In genomic region chr12:98646165-98646764, GRCh38 we compare ENCODE assay signal across 8 cellular contexts. TPM values are rescaled to one million over a fixed set of nuclear protein-coding genes. Genes with fewer than 3 reads are reported as not detected.
DNase-seq lines count a peak whose midpoint lies in the region; ATAC-seq, FAIRE-seq and TF ChIP-seq lines count a peak whose summit lies in the region.

No MANE protein-coding gene starts in this region.

- H3K9ac ChIP-seq in SK-N-SH (peak overlapping the region; percentile 94; the same call in 1 of the 2 replicates), endothelial cell of umbilical vein (replicated peaks; ENCODE audit: extremely low read depth, insufficient read depth, low read length) (peak overlapping the region; percentile 81)

- 7% methylated on average over 7 of the region's 7 CpGs for WGBS in SK-N-SH (ENCODE audit: low lambda C conversion rate)

- no peak for TF ChIP-seq POLR2A in endothelial cell of umbilical vein (IDR thresholded peaks at IDR 0.05; ENCODE audit: low read depth, low read length)
- TF ChIP-seq POLR2A in GM12892 (IDR thresholded peaks at IDR 0.05; ENCODE audit: low read depth, low read length), result no peak

- TF ChIP-seq CTCF in SK-N-SH (IDR thresholded peaks at IDR 0.05), result peak; percentile 47
- TF ChIP-seq CTCF in Panc1 (IDR thresholded peaks at IDR 0.05), result peak; percentile 24; the same call in 1 of the 2 replicates
- no peak for TF ChIP-seq CTCF in endothelial cell of umbilical vein (IDR thresholded peaks at IDR 0.05; ENCODE audit: extremely low read depth in 1 of 2, insufficient read depth in 1 of 2, low read depth in 1 of 2, low read length in 2 of 2)

- peaks cover 81% of the 10 kb centered on the region for H3K79me2 ChIP-seq in SK-N-SH (ENCODE audit: insufficient read depth)
- H3K79me2 ChIP-seq in endothelial cell of umbilical vein (ENCODE audit: control insufficient read depth, insufficient read depth, low read length), result peaks cover 49% of the 10 kb centered on the region

- H3K4me2 ChIP-seq in SK-N-SH (peak overlapping the region; percentile 85), endothelial cell of umbilical vein (ENCODE audit: insufficient read depth, low read length) (peak overlapping the region; percentile 99)

- H3K27ac ChIP-seq in SK-N-SH (ENCODE audit: low read depth in 2 of 2, low read length in 1 of 2), result peak overlapping the region in 1 of 2 experiments; percentile 97; a peak in 2 of 4 replicates
- peak overlapping the region; percentile 71 for H3K27ac ChIP-seq in Panc1 (ENCODE audit: low read length)
- peak overlapping the region; percentile 10 for H3K27ac ChIP-seq in endothelial cell of umbilical vein (ENCODE audit: insufficient read depth, low read depth, low read length)

- H3K9me3 ChIP-seq in SK-N-SH (no peaks in the 10 kb centered on the region), Panc1 (ENCODE audit: control insufficient read depth, insufficient read depth, low read depth, low read length) (no peaks in the 10 kb centered on the region), endothelial cell of umbilical vein (replicated peaks; ENCODE audit: control insufficient read depth, insufficient read depth, low read length) (no peaks in the 10 kb centered on the region), neuron (ENCODE audit: low read length) (no peaks in the 10 kb centered on the region)

- DNase-seq in SK-N-SH, result no peak
- DNase-seq in Panc1 (ENCODE audit: low read depth, low spot score), result no peak
- DNase-seq in endothelial cell of umbilical vein (ENCODE audit: low read depth, low spot score), result peak; percentile 49
- no peak for DNase-seq in GM12892 (ENCODE audit: insufficient read length)
- DNase-seq in activated effector memory CD4-positive, alpha-beta T cell treated with anti-CD3 and anti-CD28 coated beads, Interleukin-2, amount 50 U/mL, for 16 hours, result no peak

- H2AFZ ChIP-seq in SK-N-SH (ENCODE audit: low read depth) (peak overlapping the region; percentile 88), endothelial cell of umbilical vein (ENCODE audit: low read depth, low read length) (no peak overlapping the region), neuron (ENCODE audit: low read depth, low read length) (peak overlapping the region; percentile 87)

- in situ Hi-C loops in Panc1 (cut with HindIII; ENCODE audit: low pct_unique_long_range_greater_than_20kb, low sequenced_read_pairs), result no loop called here

- no peak for TF ChIP-seq RAD21 in SK-N-SH (IDR thresholded peaks at IDR 0.05; ENCODE audit: low read length)

- H3K4me3 ChIP-seq in SK-N-SH (ENCODE audit: low read depth in 2 of 2, low read length in 1 of 2) (peak overlapping the region; percentile 79), Panc1 (ENCODE audit: low read depth in 2 of 2, low read length in 2 of 2) (peak overlapping the region; percentile 86 to 87), endothelial cell of umbilical vein (replicated peaks in 1 of 3; ENCODE audit: insufficient read depth in 1 of 3, low read depth in 1 of 3, low read length in 3 of 3) (peak overlapping the region; percentile 67 to 89 (median 87)), neuron (ENCODE audit: low read length) (peak overlapping the region; percentile 66)

- no peaks in the 10 kb centered on the region for H3K9me2 ChIP-seq in SK-N-SH

- intact Hi-C loops in Panc1 (cut with micrococcal nuclease; ENCODE audit: unreplicated experiment), result no loop called here
- intact Hi-C loops in endothelial cell of umbilical vein (cut with micrococcal nuclease), result no loop called here

- H4K20me1 ChIP-seq in SK-N-SH (ENCODE audit: insufficient read depth) (peaks cover 20% of the 10 kb centered on the region; the same call in 1 of the 2 replicates), endothelial cell of umbilical vein (replicated peaks; ENCODE audit: control insufficient read depth, extremely low read depth, insufficient read depth, low read length) (no peaks in the 10 kb centered on the region)

- FAIRE-seq in endothelial cell of umbilical vein (lab: Jason Lieb, UNC), result peak; percentile 43
- no peak for FAIRE-seq in GM12892 (lab: Jason Lieb, UNC)

- dilution Hi-C loops in endothelial cell of umbilical vein (cut with MboI; ENCODE audit: extremely low pct_ligation_motif_present, low sequenced_read_pairs), result no loop called here

- CTCF ChIA-PET in SK-N-SH (lab: Yijun Ruan, JAX), result interaction anchor here (1.0 to 3.8 kb wide), 4 partner anchors 8 to 95 kb away, joined by 3 to 20 read pairs (median 3); no protein-coding TSS in a partner anchor
- CTCF ChIA-PET in Panc1 (lab: Charles Lee), result interaction anchor here (0.6 to 1.1 kb wide), 2 partner anchors 42 to 62 kb away, joined by 4 read pairs; no protein-coding TSS in a partner anchor
- CTCF ChIA-PET in endothelial cell of umbilical vein (lab: Charles Lee), result interaction anchor here (0.9 to 1.7 kb wide), 7 partner anchors 10 to 156 kb away, joined by 3 to 11 read pairs (median 4); no protein-coding TSS in a partner anchor

- H3K27me3 ChIP-seq in SK-N-SH (ENCODE audit: insufficient read depth) (no peaks in the 10 kb centered on the region), Panc1 (ENCODE audit: control insufficient read depth, insufficient read depth, low read length) (no peaks in the 10 kb centered on the region), endothelial cell of umbilical vein (ENCODE audit: control insufficient read depth in 2 of 2, insufficient read depth in 2 of 2, low read length in 2 of 2) (no peaks in the 10 kb centered on the region), neuron (ENCODE audit: insufficient read depth, low read length) (no peaks in the 10 kb centered on the region)

- H3F3A ChIP-seq in SK-N-SH (replicated peaks; ENCODE audit: insufficient read depth), result peaks cover 17% of the 10 kb centered on the region

- BruUV-seq in Panc1 (replicated peaks; lab: Mats Ljungman, UMichigan) (TSS peak; percentile 82), endothelial cell of umbilical vein (replicated peaks; lab: Mats Ljungman, UMichigan) (TSS peak; percentile 33)

- H3K9me1 ChIP-seq in endothelial cell of umbilical vein (replicated peaks; ENCODE audit: control insufficient read depth, extremely low read depth, insufficient read depth, low read length), result no peaks in the 10 kb centered on the region

- H3K36me3 ChIP-seq in SK-N-SH (replicated peaks in 1 of 2; ENCODE audit: control insufficient read depth in 1 of 2, insufficient read depth in 2 of 2, low read length in 1 of 2) (peaks cover 21 to 41% of the 10 kb centered on the region in 2 experiments), Panc1 (ENCODE audit: control insufficient read depth, insufficient read depth, low read length) (peaks cover 8% of the 10 kb centered on the region), endothelial cell of umbilical vein (ENCODE audit: control insufficient read depth in 2 of 2, extremely low read depth in 1 of 2, insufficient read depth in 2 of 2, low read length in 2 of 2) (peaks cover 5 to 8% of the 10 kb centered on the region in 2 experiments), neuron (ENCODE audit: insufficient read depth, low read length) (peaks cover 31% of the 10 kb centered on the region)

- POLR2A ChIA-PET in SK-N-SH (lab: Yijun Ruan, JAX) (no interaction called here), Panc1 (lab: Charles Lee) (no interaction called here), endothelial cell of umbilical vein (lab: Charles Lee) (no interaction called here)

- ATAC-seq in SK-N-SH treated with all-trans-retinoic acid at 6 μM for 48 hours, result no peak
- ATAC-seq in Panc1, result no peak
- no peak for ATAC-seq in HG03108 (IDR thresholded peaks at IDR 0.05; ENCODE audit: unreplicated experiment)

- H3K4me1 ChIP-seq in SK-N-SH (ENCODE audit: control insufficient read depth in 1 of 2, insufficient read depth in 2 of 2, low read depth in 1 of 2, low read length in 1 of 2) (peaks cover 2 to 12% of the 10 kb centered on the region in 2 experiments; a peak in 3 of 4 replicates), Panc1 (ENCODE audit: control insufficient read depth, insufficient read depth, low read length) (no peaks in the 10 kb centered on the region; the same call in 1 of the 2 replicates), endothelial cell of umbilical vein (ENCODE audit: control insufficient read depth, extremely low read depth, insufficient read depth, low read length) (peaks cover 11% of the 10 kb centered on the region), neuron (ENCODE audit: insufficient read depth, low read length) (peaks cover 16% of the 10 kb centered on the region)

- no peak for TF ChIP-seq EP300 in SK-N-SH (IDR thresholded peaks at IDR 0.05; ENCODE audit: borderline replicate concordance in 1 of 2, low read depth in 1 of 2, low read length in 1 of 2)

RNA-seq across cellular contexts. Expression of gene APAF1, which starts 1.2 kb away (rescaled TPM):
- polyA plus RNA-seq in SK-N-SH (2012; rRNA removed), result 3.3 and 4.1 TPM in 2 replicates
- 3.6 TPM in 2 replicates for polyA plus RNA-seq in SK-N-SH (2012; cell fraction: cytosol; rRNA removed)
- 3.9 and 7.2 TPM in 2 replicates for polyA plus RNA-seq in SK-N-SH (2012; cell fraction: nucleus; rRNA removed)
- 15.6 TPM for total RNA-seq in Panc1 (2021; ENCODE audit: unreplicated experiment)
- 5.7 TPM for polyA plus RNA-seq in Panc1 (2012; ENCODE audit: insufficient read length)
- 32.1 and 35.2 TPM in 2 replicates for total RNA-seq in endothelial cell of umbilical vein
- polyA plus RNA-seq in endothelial cell of umbilical vein, result 6.2 and 7.2 TPM in 2 replicates
- polyA plus RNA-seq in endothelial cell of umbilical vein (2011; cell fraction: cytosol; rRNA removed), result 7.0 and 7.1 TPM in 2 replicates
- 15.6 and 21.1 TPM in 2 replicates for polyA plus RNA-seq in endothelial cell of umbilical vein (2011; cell fraction: nucleus; rRNA removed)
- polyA plus RNA-seq in endothelial cell of umbilical vein (2012), result 15.5 and 17.3 TPM in 2 replicates
- polyA minus RNA-seq in endothelial cell of umbilical vein, result 19.0 and 21.9 TPM in 2 replicates
- 11.5 TPM for polyA minus RNA-seq in endothelial cell of umbilical vein (2011; cell fraction: cytosol; rRNA and poly(A)+ RNA removed)
- 28.6 and 35.2 TPM in 2 replicates for polyA minus RNA-seq in endothelial cell of umbilical vein (2011; cell fraction: nucleus; rRNA and poly(A)+ RNA removed)
- 16.3 TPM for polyA plus RNA-seq in GM12892 (2012; ENCODE audit: missing spikeins)

RNA-seq across cellular contexts. Expression of gene IKBIP, which starts 1.7 kb away (rescaled TPM):
- 25.2 and 26.4 TPM in 2 replicates for polyA plus RNA-seq in SK-N-SH (2012; rRNA removed)
- 33.7 and 47.2 TPM in 2 replicates for polyA plus RNA-seq in SK-N-SH (2012; cell fraction: cytosol; rRNA removed)
- polyA plus RNA-seq in SK-N-SH (2012; cell fraction: nucleus; rRNA removed), result 12.8 and 13.0 TPM in 2 replicates
- 33.7 TPM for total RNA-seq in Panc1 (2021; ENCODE audit: unreplicated experiment)
- 15.8 TPM for polyA plus RNA-seq in Panc1 (2012; ENCODE audit: insufficient read length)
- 56.2 and 56.8 TPM in 2 replicates for total RNA-seq in endothelial cell of umbilical vein
- 8.3 and 12.9 TPM in 2 replicates for polyA plus RNA-seq in endothelial cell of umbilical vein
- 21.8 and 24.2 TPM in 2 replicates for polyA plus RNA-seq in endothelial cell of umbilical vein (2011; cell fraction: cytosol; rRNA removed)
- polyA plus RNA-seq in endothelial cell of umbilical vein (2011; cell fraction: nucleus; rRNA removed), result 8.3 and 12.7 TPM in 2 replicates
- 44.8 and 60.4 TPM in 2 replicates for polyA plus RNA-seq in endothelial cell of umbilical vein (2012)
- polyA minus RNA-seq in endothelial cell of umbilical vein, result 2.8 and 3.2 TPM in 2 replicates
- 8.4 TPM for polyA minus RNA-seq in endothelial cell of umbilical vein (2011; cell fraction: cytosol; rRNA and poly(A)+ RNA removed)
- 4.0 and 5.2 TPM in 2 replicates for polyA minus RNA-seq in endothelial cell of umbilical vein (2011; cell fraction: nucleus; rRNA and poly(A)+ RNA removed)
- 24.7 TPM for polyA plus RNA-seq in GM12892 (2012; ENCODE audit: missing spikeins)

RNA-seq across cellular contexts. Expression of gene SLC25A3, which starts 52.8 kb away (rescaled TPM):
- polyA plus RNA-seq in SK-N-SH (2012; rRNA removed) (470 and 528 TPM in 2 replicates), endothelial cell of umbilical vein (759 and 1,103 TPM in 2 replicates)
- polyA plus RNA-seq in SK-N-SH (2012; cell fraction: cytosol; rRNA removed), result 531 and 589 TPM in 2 replicates
- polyA plus RNA-seq in SK-N-SH (2012; cell fraction: nucleus; rRNA removed), result 425 and 473 TPM in 2 replicates
- total RNA-seq in Panc1 (2021; ENCODE audit: unreplicated experiment) (469 TPM), endothelial cell of umbilical vein (774 and 797 TPM in 2 replicates)
- polyA plus RNA-seq in Panc1 (2012; ENCODE audit: insufficient read length), result 385 TPM
- polyA plus RNA-seq in endothelial cell of umbilical vein (2011; cell fraction: cytosol; rRNA removed), result 784 and 855 TPM in 2 replicates
- polyA plus RNA-seq in endothelial cell of umbilical vein (2011; cell fraction: nucleus; rRNA removed), result 737 and 882 TPM in 2 replicates
- polyA plus RNA-seq in endothelial cell of umbilical vein (2012), result 878 and 1,035 TPM in 2 replicates
- 498 and 570 TPM in 2 replicates for polyA minus RNA-seq in endothelial cell of umbilical vein
- polyA minus RNA-seq in endothelial cell of umbilical vein (2011; cell fraction: cytosol; rRNA and poly(A)+ RNA removed), result 713 TPM
- polyA minus RNA-seq in endothelial cell of umbilical vein (2011; cell fraction: nucleus; rRNA and poly(A)+ RNA removed), result 273 and 403 TPM in 2 replicates
- 709 TPM for polyA plus RNA-seq in GM12892 (2012; ENCODE audit: missing spikeins)

Comparison
In these comparisons a context has a peak if more than half of its experiments do, and no peak if none do; other contexts are left out.
1. CTCF ChIP-seq: peak in SK-N-SH (single experiment) and Panc1 (single experiment); none in endothelial cell of umbilical vein (0 of 2).
2. Peak in every context shown above with its lines, with median percentiles within 50 percentile points of each other: H3K4me3 ChIP-seq.